8 cellular contexts compared by ENCODE assay signal in the genomic region with DNA sequence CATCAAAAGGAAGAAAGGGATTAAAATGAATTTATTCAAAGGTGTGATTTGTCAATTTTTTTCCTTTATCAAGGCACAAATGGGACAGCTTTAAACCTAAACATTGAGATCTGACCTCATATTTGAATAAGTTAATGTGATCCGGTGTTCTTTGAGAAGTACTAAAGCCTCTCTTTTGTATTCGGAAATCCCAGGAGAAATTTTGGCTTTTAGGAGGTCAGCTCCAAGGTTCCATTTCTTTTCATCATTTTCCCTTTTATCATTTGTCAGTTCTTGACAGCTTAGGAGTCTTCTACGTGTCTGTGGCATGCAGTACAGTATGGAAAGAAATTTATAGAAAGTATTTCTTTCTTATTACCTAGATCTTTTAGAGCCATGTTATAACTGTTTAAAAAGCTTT.
"Had no signal": no experiment of that assay in that cellular context is flagged by ENCODE, and none has a peak within 500 bp of the region (broad histone marks: within the 10 kb centered on the region; RNA-seq: fewer than 3 reads in every experiment).

No MANE protein-coding gene starts in this region.

- H3K9me3 ChIP-seq: HAP-1 had no signal

- H3K9ac ChIP-seq: GM23248 had no signal

- H3K27ac ChIP-seq: GM23248 had no signal

- H3K4me2 ChIP-seq: GM23338 had no signal

- DNase-seq: GM23248, GOT3, H7, H9, HCEC 1CT, HFFc6 had no signal

- H3K36me3 ChIP-seq: HAP-1 had no signal

- H3K4me3 ChIP-seq: GM23248, GM23338, HAP-1 had no signal

- H2AFZ ChIP-seq: GM23248, GM23338 had no signal
